26 cellular contexts compared by ENCODE assay signal in the genomic region with DNA sequence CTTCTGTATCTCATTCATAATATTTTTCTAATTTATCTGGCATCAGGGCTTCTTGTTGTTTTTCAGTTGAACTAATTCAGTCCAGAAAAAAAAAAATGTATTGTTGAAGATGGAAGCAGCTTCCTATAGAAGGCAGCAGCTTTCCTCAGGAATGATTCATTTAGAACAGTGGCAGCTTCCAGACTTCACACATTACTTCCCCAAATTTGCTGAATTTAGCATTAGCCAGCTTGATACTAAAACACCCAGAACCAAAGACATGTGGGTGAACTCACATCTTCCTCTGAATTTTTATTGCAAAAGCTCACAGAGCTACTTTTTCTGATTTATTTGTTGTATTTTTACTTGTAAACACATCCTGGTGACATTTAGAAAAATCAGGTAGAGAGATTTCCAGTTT. TPM values are rescaled to one million over a fixed set of nuclear protein-coding genes. Genes with fewer than 3 reads are reported as not detected.
"Had no signal": no experiment of that assay in that cellular context is flagged by ENCODE, and none has a peak within 500 bp of the region (broad histone marks: within the 10 kb centered on the region; RNA-seq: fewer than 3 reads in every experiment).

No MANE protein-coding gene starts in this region.

- ATAC-seq: activated CD8-positive, alpha-beta T cell treated with anti-CD3 and anti-CD28 coated beads for 36 hours; activated T-cell treated with anti-CD3 and anti-CD28 coated beads, Interleukin-2, amount 50 U/mL, for 4 hours; activated T-helper 17 cell treated with anti-CD3 and anti-CD28 coated beads, Interleukin-2, amount 50 U/mL, for 72 hours; effector memory CD8-positive, alpha-beta T cell; gastroesophageal sphincter; WTC11 had no signal

- DNase-seq: activated CD4-positive, alpha-beta T cell treated with anti-CD3 and anti-CD28 coated beads for 48 hours; activated CD4-positive, alpha-beta T cell treated with anti-CD3 and anti-CD28 coated beads, Interleukin-2, amount 50 U/mL, for 1 hour; activated CD4-positive, alpha-beta T cell treated with anti-CD3 and anti-CD28 coated beads, Interleukin-2, amount 50 U/mL, for 48 hours; activated CD8-positive, alpha-beta memory T cell treated with anti-CD3 and anti-CD28 coated beads for 24 hours; activated CD8-positive, alpha-beta T cell treated with anti-CD3 and anti-CD28 coated beads for 36 hours; activated effector memory CD4-positive, alpha-beta T cell treated with Interleukin-2 at 50 U/mL for 16 hours; activated gamma-delta T cell treated with Interleukin-2 at 50 U/mL for 16 hours; activated naive CD4-positive, alpha-beta T cell treated with anti-CD3 and anti-CD28 coated beads, Interleukin-2, amount 50 U/mL, for 16 hours; activated naive CD4-positive, alpha-beta T cell treated with Interleukin-2 at 50 U/mL for 16 hours; activated T-cell treated with anti-CD3 and anti-CD28 coated beads, Interleukin-2, amount 50 U/mL, for 4 hours; amniotic stem cell; anterior cingulate cortex; brain microvascular endothelial cell; cortex of kidney; dermis blood vessel endothelial cell; effector CD4-positive, alpha-beta T cell; effector memory CD8-positive, alpha-beta T cell; erythroblast; foreskin melanocyte; head of caudate nucleus; hippocampal formation; T-helper 2 cell had no signal

RNA-seq across cellular contexts. Expression of a gene that starts 53.8 kb away (rescaled TPM):
- polyA plus RNA-seq: fibroblast of lung had no signal
